ENCODE assay signal across 14 cellular contexts in the genomic region with DNA sequence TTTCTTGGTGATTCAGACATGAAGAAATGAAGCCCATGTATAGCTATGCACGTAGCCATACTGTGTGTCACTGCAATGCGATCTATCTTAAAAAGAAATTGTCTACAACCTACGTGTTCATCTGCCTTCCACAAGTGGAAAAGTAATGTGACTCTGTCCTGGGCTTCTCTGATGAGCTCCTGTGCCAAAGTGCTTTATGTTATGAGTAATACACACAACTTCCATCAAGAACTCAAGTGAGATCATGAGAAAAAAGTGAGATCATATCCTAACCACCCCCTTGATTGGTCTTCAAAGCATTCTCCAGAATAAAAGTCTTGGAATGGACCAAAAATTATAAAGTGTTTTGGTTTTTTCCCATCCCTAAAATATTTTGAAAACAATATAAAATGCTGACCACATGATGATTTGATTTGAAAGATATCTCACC.
DNase-seq lines count a peak whose midpoint lies in the region; ATAC-seq, FAIRE-seq and TF ChIP-seq lines count a peak whose summit lies in the region.
"Had no signal": no experiment of that assay in that cellular context is flagged by ENCODE, and none has a peak within 500 bp of the region (broad histone marks: within the 10 kb centered on the region; RNA-seq: fewer than 3 reads in every experiment).

No MANE protein-coding gene starts in this region.

- intact Hi-C loops in left colon (cut with DNase I, micrococcal nuclease) = no loop called here

- H3K27me3 ChIP-seq in ACC112 (ENCODE audit: insufficient read depth, low read length) (no peaks in the 10 kb centered on the region), muscle layer of duodenum (ENCODE audit: low read depth, low read length) (no peaks in the 10 kb centered on the region)
- H3K27me3 ChIP-seq: upper lobe of right lung had no signal

- H3K9me3 ChIP-seq in muscle layer of duodenum (ENCODE audit: control insufficient read depth in 1 of 2, low read length in 2 of 2) = no peaks in the 10 kb centered on the region
- H3K9me3 ChIP-seq: upper lobe of right lung had no signal

- TF ChIP-seq CTCF in choroid plexus epithelial cell (conservative IDR thresholded peaks at IDR 0.05; ENCODE audit: low read depth, low read length) = no peak

- no peak for FAIRE-seq in HTR-8/SVneo (lab: Jason Lieb, UNC)

- peaks cover 27% of the 10 kb centered on the region for H3K36me3 ChIP-seq in ACC112 (ENCODE audit: insufficient read depth, low read length)
- peaks cover 56 to 61% of the 10 kb centered on the region in 2 donors for H3K36me3 ChIP-seq in muscle layer of duodenum (ENCODE audit: control insufficient read depth in 1 of 2, insufficient read depth in 2 of 2, low read length in 2 of 2)

- H3K4me1 ChIP-seq in ACC112 (ENCODE audit: control insufficient read depth, insufficient read depth, low read length, unreplicated experiment) = peaks cover 54% of the 10 kb centered on the region
- peaks cover 10 to 29% of the 10 kb centered on the region in 2 donors for H3K4me1 ChIP-seq in muscle layer of duodenum (ENCODE audit: control insufficient read depth in 1 of 2, insufficient read depth in 2 of 2, low read length in 2 of 2)
- H3K4me1 ChIP-seq: upper lobe of right lung had no signal

- ATAC-seq in GM18867 (IDR thresholded peaks at IDR 0.05; ENCODE audit: unreplicated experiment) = no peak
- ATAC-seq in left colon = no peak
- ATAC-seq in GM21367 (IDR thresholded peaks at IDR 0.05; ENCODE audit: unreplicated experiment) = no peak
- ATAC-seq: T-cell, upper lobe of right lung had no signal

- H3K79me2 ChIP-seq in ACC112 (ENCODE audit: control insufficient read depth, insufficient read depth, low read length, unreplicated experiment) = peaks cover 8% of the 10 kb centered on the region

- H3K4me3 ChIP-seq in ACC112 (ENCODE audit: low read depth, low read length) (no peak overlapping the region), choroid plexus epithelial cell (ENCODE audit: low read depth, low read length) (no peak overlapping the region), muscle layer of duodenum (ENCODE audit: low read depth in 1 of 2, low read length in 2 of 2) (no peak overlapping the region)
- H3K4me3 ChIP-seq: upper lobe of right lung had no signal

- H2AFZ ChIP-seq in ACC112 (ENCODE audit: low read length, unreplicated experiment) = no peak overlapping the region

- DNase-seq in HTR-8/SVneo (ENCODE audit: insufficient read length, low spot score) (peak; percentile 37), choroid plexus epithelial cell (ENCODE audit: low read depth) (peak; percentile 92), left colon (no peak), DMS153 (lab: John Stamatoyannopoulos, UW) (no peak)
- DNase-seq: activated naive CD8-positive, alpha-beta T cell treated with anti-CD3 and anti-CD28 coated beads for 36 hours; islet precursor cell; NCI-H1092 treated with DMSO at 0.1 percent for 48 hours; NCI-H774; T-cell; upper lobe of right lung had no signal

- H3K27ac ChIP-seq in ACC112 (ENCODE audit: low read depth, low read length) = peak overlapping the region; percentile 95
- H3K27ac ChIP-seq in muscle layer of duodenum (ENCODE audit: low read length) = peak overlapping the region; percentile 52

Comparison
In these comparisons a context has a peak if more than half of its experiments do, and no peak if none do; other contexts are left out.
1. DNase-seq: peak in HTR-8/SVneo (single experiment) and choroid plexus epithelial cell (single experiment); none in left colon (0 of 2) and DMS153 (single experiment).